ENCODE assay signal across 8 cellular contexts in the genomic region with DNA sequence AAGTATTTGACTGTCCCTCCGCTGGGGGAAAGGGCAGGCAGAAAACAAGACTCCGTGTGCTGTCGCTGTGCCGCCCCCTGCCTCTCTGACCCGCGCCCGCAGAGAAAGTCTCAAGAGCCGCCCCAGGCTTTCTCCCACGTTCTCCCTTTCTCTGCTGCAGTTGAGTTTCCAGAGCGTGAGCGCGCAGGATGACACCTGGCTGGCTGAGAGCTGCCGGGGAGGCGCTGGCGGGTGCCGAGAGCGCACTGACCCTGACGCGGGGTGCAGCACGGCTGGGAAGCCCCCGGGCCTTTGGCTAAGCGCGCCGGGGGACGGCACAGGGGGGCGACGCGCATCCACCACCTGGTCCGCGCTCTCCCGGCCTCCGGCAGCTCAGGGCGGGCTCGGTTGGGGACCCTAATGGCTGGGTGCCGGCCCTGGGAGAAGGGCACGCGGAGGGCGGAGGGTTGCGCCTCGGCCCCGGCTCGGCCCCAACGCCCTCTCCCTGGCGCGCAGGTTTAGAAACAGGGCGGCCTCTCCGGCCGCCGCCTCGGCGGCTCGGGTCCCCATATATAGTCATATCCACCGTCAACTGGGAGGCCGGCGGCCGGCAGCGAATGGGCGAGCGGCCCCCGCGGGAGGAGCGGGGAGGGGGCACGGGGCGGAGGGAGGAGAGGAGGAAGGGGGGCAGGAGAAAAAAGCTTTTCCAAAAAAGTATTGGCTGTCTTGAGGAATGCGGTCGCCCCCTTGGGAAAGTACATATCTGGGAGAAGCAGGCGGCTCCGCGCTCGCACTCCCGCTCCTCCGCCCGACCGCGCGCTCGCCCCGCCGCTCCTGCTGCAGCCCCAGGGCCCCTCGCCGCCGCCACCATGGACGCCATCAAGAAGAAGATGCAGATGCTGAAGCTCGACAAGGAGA. TPM values are rescaled to one million over a fixed set of nuclear protein-coding genes. Genes with fewer than 3 reads are reported as not detected.
DNase-seq lines count a peak whose midpoint lies in the region; ATAC-seq and TF ChIP-seq lines count a peak whose summit lies in the region.

A gene (plus strand): TSS at position 766 of the 897 bp plus-strand sequence. CDS start 83 bp downstream, at position 849.

- no peaks in the 10 kb centered on the region for H3K36me3 ChIP-seq in BLaER1 treated with 17β-estradiol and CSF1 and Interleukin-3, amounts not matched to agents 10 nM and 100 nM
- H3K36me3 ChIP-seq in transverse colon = no peaks in the 10 kb centered on the region

- H3K27ac ChIP-seq in BLaER1 treated with 17β-estradiol and CSF1 and Interleukin-3, amounts not matched to agents 10 nM and 100 nM = no peak within 1 kb of the TSS
- peak within 1 kb of the TSS; percentile 96 to 98 (median 96) for H3K27ac ChIP-seq in transverse colon

- intact Hi-C loops in transverse colon (cut with DNase I; ENCODE audit: low total_unique reads) = loop anchor here (1.0 to 5.0 kb wide), 2 partner anchors 145 to 194 kb away; no protein-coding TSS in a partner anchor

- H4K20me1 ChIP-seq in BLaER1 treated with 17β-estradiol and CSF1 and Interleukin-3, amounts not matched to agents 10 nM and 100 nM = peaks cover 0 to 17% (median 0%) of the 10 kb centered on the region in 11 experiments; a peak in 5 of 22 replicates

- H3K9me3 ChIP-seq in BLaER1 treated with 17β-estradiol and CSF1 and Interleukin-3, amounts not matched to agents 10 nM and 100 nM (replicated peaks in 1 of 11) = peaks cover 0 to 12% (median 0%) of the 10 kb centered on the region in 11 experiments; a peak in 6 of 22 replicates
- H3K9me3 ChIP-seq in transverse colon = no peaks in the 10 kb centered on the region

- H3K27me3 ChIP-seq in BLaER1 treated with 17β-estradiol and CSF1 and Interleukin-3, amounts not matched to agents 10 nM and 100 nM = peaks cover 69 to 84% (median 78%) of the 10 kb centered on the region in 11 experiments
- H3K27me3 ChIP-seq in transverse colon = peaks cover 26% of the 10 kb centered on the region

- peak within 1 kb of the TSS in 8 of 11 experiments; percentile 20 to 81 (median 44); a peak in 11 of 22 replicates for H3K4me2 ChIP-seq in BLaER1 treated with 17β-estradiol and CSF1 and Interleukin-3, amounts not matched to agents 10 nM and 100 nM

- peak; percentile 90 for TF ChIP-seq POLR2A in transverse colon (IDR thresholded peaks at IDR 0.05)

- peak; percentile 50 for ATAC-seq in esophagus mucosa
- ATAC-seq in GM18520 (IDR thresholded peaks at IDR 0.05; ENCODE audit: unreplicated experiment) = no peak
- no peak for ATAC-seq in HG02973 (IDR thresholded peaks at IDR 0.05; ENCODE audit: unreplicated experiment)

- CTCF ChIA-PET in HEK293T (lab: Yijun Ruan, JAX) = interaction anchor here (0.5 to 0.6 kb wide), 2 partner anchors 116 to 190 kb away, joined by 3 to 7 read pairs; no protein-coding TSS in a partner anchor

- peak within 1 kb of the TSS in 4 of 10 experiments; percentile 27 to 35 (median 30); a peak in 5 of 20 replicates for H3K4me3 ChIP-seq in BLaER1 treated with 17β-estradiol and CSF1 and Interleukin-3, amounts not matched to agents 10 nM and 100 nM
- H3K4me3 ChIP-seq in WI38 (ENCODE audit: low read depth, low read length) (peak within 1 kb of the TSS; percentile 97), transverse colon (peak within 1 kb of the TSS; percentile 80 to 88 (median 84))

- in situ Hi-C loops in transverse colon (cut with MboI; ENCODE audit: low pct_ligation_motif_present in 1 of 4, low pct_unique_long_range_greater_than_20kb in 1 of 4, low sequenced_read_pairs in 3 of 4) = loop anchor here in 1 of 4 donors (25.0 kb wide), 1 partner anchor 155 kb away; no protein-coding TSS in a partner anchor

- no peak for TF ChIP-seq EP300 in transverse colon (IDR thresholded peaks at IDR 0.05; ENCODE audit: low read depth)

- peak; percentile 53 for DNase-seq in HEK293T (ENCODE audit: extremely low spot score)
- DNase-seq in mucosa of gallbladder (ENCODE audit: low spot score) = peak; percentile 86
- DNase-seq in transverse colon = peak; percentile 82

- WGBS in transverse colon (ENCODE audit: low coverage in 1 of 2), 2 donors = 6% methylated on average over 55 of the region's 84 CpGs; no CpG with 5 or more reads in 1 of the 2 donors

- POLR2A ChIA-PET in HEK293T (lab: Yijun Ruan, JAX) = no interaction called here

- TF ChIP-seq CTCF in WI38 (IDR thresholded peaks at IDR 0.05; ENCODE audit: low read depth, low read length) = no peak
- no peak for TF ChIP-seq CTCF in transverse colon (IDR thresholded peaks at IDR 0.05)

- H3K4me1 ChIP-seq in BLaER1 treated with 17β-estradiol and CSF1 and Interleukin-3, amounts not matched to agents 10 nM and 100 nM = peaks cover 0 to 10% (median 3%) of the 10 kb centered on the region in 10 experiments; a peak in 8 of 20 replicates
- peaks cover 0 to 45% (median 24%) of the 10 kb centered on the region in 4 donors for H3K4me1 ChIP-seq in transverse colon

- no peak within 1 kb of the TSS for H3K9ac ChIP-seq in BLaER1 treated with 17β-estradiol and CSF1 and Interleukin-3, amounts not matched to agents 10 nM and 100 nM

TF ChIP-seq in HEK293T, 16 proteins besides CTCF, POLR2A, EP300 and RAD21:
- no peak for TF ChIP-seq NFRKB (IDR thresholded peaks at IDR 0.05)
- TF ChIP-seq ARNT (IDR thresholded peaks at IDR 0.05) = no peak
- no peak for TF ChIP-seq SP1 (IDR thresholded peaks at IDR 0.05)
- TF ChIP-seq SUZ12 (IDR thresholded peaks at IDR 0.05) = no peak
- TF ChIP-seq LEF1 (IDR thresholded peaks at IDR 0.05; ENCODE audit: borderline replicate concordance) = no peak
- no peak for TF ChIP-seq FOXA1 (IDR thresholded peaks at IDR 0.05)
- TF ChIP-seq FOXK2 (IDR thresholded peaks at IDR 0.05) = no peak
- no peak for TF ChIP-seq ELF4 (IDR thresholded peaks at IDR 0.05)
- no peak for TF ChIP-seq L3MBTL2 (conservative IDR thresholded peaks at IDR 0.05)
- no peak for TF ChIP-seq TARDBP (IDR thresholded peaks at IDR 0.05)
- TF ChIP-seq, protein P1, sequence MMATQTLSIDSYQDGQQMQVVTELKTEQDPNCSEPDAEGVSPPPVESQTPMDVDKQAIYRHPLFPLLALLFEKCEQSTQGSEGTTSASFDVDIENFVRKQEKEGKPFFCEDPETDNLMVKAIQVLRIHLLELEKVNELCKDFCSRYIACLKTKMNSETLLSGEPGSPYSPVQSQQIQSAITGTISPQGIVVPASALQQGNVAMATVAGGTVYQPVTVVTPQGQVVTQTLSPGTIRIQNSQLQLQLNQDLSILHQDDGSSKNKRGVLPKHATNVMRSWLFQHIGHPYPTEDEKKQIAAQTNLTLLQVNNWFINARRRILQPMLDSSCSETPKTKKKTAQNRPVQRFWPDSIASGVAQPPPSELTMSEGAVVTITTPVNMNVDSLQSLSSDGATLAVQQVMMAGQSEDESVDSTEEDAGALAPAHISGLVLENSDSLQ (IDR thresholded peaks at IDR 0.05) = no peak
- TF ChIP-seq ZNF384 (IDR thresholded peaks at IDR 0.05) = no peak
- TF ChIP-seq FOXM1 (IDR thresholded peaks at IDR 0.05; ENCODE audit: borderline replicate concordance) = no peak
- no peak for TF ChIP-seq BHLHE40 (IDR thresholded peaks at IDR 0.05; ENCODE audit: borderline replicate concordance)
- TF ChIP-seq CTBP1 (IDR thresholded peaks at IDR 0.05; ENCODE audit: borderline replicate concordance) = no peak
- no peak for TF ChIP-seq HDGF (IDR thresholded peaks at IDR 0.05; ENCODE audit: borderline replicate concordance)

RNA-seq across cellular contexts. Expression of the gene that starts here (rescaled TPM):
- total RNA-seq in esophagus mucosa = 28.3 TPM
- 1,361 TPM for total RNA-seq in mucosa of gallbladder
- total RNA-seq in transverse colon = 1,000 to 10,000 TPM in 2 of 4 donors, 100 to 1,000 TPM in 2; 775 to 2,480 (median 1,140) TPM

Comparison
In these comparisons a context has a peak if more than half of its experiments do, and no peak if none do; other contexts are left out.
1. RNA of the gene that starts here (total RNA-seq): 775 to 2,480 TPM in transverse colon and 1,361 TPM in mucosa of gallbladder (single experiment); 28.3 TPM in esophagus mucosa (single experiment); every median in the first group is over 10 times any median in the second.
2. H3K27ac ChIP-seq: peak in transverse colon (4 of 4); none in BLaER1 treated with 17β-estradiol and CSF1 and Interleukin-3, amounts not matched to agents 10 nM and 100 nM (0 of 11).
3. Peak in every context shown above with its lines, with median percentiles within 50 percentile points of each other: DNase-seq.